1 cellular context compared by ENCODE assay signal in the genomic region with DNA sequence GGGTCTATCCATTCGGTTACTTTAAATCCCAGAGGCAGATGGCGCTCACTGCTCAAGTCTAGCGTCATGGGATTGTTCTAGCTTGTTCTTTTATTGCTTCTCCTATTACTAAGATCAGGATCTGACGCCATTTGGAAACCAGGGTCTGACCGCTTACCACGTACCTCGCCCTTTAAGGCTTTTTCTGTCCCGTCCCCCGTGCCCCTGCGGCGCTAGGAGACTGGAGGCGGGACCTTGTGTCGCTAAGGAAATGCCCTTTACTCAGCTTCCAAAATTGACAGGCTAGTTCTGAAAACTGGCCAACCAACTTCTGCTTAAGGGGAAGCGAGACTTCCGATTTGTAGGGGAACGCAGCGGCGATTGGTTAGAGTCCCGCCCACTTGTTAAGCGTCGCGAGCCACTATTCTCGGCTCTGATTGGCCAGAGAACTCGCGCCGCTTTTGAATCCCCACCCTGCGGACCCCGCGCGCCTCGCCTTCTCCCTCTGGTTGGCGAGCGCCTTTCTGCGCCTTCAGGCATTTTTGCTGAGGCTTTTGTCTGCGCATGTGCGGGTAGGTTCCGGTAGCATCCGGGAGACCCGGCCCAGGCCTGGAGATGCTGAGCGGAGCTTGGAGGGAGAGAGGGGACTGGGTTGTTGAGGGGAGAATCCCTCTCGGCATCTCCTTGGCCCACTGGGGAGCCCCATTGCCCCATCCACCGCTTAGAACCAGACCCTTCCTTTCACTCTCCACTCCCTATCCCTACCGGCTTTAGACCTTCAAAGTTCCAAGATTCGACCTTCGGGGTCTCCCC.
TF ChIP-seq lines count a peak whose summit lies in the region.

No MANE protein-coding gene starts in this region.

TF ChIP-seq in K562, 482 proteins besides CTCF, POLR2A, EP300 and RAD21 (continued from another document and continues in another):
- TF ChIP-seq, protein P1, sequence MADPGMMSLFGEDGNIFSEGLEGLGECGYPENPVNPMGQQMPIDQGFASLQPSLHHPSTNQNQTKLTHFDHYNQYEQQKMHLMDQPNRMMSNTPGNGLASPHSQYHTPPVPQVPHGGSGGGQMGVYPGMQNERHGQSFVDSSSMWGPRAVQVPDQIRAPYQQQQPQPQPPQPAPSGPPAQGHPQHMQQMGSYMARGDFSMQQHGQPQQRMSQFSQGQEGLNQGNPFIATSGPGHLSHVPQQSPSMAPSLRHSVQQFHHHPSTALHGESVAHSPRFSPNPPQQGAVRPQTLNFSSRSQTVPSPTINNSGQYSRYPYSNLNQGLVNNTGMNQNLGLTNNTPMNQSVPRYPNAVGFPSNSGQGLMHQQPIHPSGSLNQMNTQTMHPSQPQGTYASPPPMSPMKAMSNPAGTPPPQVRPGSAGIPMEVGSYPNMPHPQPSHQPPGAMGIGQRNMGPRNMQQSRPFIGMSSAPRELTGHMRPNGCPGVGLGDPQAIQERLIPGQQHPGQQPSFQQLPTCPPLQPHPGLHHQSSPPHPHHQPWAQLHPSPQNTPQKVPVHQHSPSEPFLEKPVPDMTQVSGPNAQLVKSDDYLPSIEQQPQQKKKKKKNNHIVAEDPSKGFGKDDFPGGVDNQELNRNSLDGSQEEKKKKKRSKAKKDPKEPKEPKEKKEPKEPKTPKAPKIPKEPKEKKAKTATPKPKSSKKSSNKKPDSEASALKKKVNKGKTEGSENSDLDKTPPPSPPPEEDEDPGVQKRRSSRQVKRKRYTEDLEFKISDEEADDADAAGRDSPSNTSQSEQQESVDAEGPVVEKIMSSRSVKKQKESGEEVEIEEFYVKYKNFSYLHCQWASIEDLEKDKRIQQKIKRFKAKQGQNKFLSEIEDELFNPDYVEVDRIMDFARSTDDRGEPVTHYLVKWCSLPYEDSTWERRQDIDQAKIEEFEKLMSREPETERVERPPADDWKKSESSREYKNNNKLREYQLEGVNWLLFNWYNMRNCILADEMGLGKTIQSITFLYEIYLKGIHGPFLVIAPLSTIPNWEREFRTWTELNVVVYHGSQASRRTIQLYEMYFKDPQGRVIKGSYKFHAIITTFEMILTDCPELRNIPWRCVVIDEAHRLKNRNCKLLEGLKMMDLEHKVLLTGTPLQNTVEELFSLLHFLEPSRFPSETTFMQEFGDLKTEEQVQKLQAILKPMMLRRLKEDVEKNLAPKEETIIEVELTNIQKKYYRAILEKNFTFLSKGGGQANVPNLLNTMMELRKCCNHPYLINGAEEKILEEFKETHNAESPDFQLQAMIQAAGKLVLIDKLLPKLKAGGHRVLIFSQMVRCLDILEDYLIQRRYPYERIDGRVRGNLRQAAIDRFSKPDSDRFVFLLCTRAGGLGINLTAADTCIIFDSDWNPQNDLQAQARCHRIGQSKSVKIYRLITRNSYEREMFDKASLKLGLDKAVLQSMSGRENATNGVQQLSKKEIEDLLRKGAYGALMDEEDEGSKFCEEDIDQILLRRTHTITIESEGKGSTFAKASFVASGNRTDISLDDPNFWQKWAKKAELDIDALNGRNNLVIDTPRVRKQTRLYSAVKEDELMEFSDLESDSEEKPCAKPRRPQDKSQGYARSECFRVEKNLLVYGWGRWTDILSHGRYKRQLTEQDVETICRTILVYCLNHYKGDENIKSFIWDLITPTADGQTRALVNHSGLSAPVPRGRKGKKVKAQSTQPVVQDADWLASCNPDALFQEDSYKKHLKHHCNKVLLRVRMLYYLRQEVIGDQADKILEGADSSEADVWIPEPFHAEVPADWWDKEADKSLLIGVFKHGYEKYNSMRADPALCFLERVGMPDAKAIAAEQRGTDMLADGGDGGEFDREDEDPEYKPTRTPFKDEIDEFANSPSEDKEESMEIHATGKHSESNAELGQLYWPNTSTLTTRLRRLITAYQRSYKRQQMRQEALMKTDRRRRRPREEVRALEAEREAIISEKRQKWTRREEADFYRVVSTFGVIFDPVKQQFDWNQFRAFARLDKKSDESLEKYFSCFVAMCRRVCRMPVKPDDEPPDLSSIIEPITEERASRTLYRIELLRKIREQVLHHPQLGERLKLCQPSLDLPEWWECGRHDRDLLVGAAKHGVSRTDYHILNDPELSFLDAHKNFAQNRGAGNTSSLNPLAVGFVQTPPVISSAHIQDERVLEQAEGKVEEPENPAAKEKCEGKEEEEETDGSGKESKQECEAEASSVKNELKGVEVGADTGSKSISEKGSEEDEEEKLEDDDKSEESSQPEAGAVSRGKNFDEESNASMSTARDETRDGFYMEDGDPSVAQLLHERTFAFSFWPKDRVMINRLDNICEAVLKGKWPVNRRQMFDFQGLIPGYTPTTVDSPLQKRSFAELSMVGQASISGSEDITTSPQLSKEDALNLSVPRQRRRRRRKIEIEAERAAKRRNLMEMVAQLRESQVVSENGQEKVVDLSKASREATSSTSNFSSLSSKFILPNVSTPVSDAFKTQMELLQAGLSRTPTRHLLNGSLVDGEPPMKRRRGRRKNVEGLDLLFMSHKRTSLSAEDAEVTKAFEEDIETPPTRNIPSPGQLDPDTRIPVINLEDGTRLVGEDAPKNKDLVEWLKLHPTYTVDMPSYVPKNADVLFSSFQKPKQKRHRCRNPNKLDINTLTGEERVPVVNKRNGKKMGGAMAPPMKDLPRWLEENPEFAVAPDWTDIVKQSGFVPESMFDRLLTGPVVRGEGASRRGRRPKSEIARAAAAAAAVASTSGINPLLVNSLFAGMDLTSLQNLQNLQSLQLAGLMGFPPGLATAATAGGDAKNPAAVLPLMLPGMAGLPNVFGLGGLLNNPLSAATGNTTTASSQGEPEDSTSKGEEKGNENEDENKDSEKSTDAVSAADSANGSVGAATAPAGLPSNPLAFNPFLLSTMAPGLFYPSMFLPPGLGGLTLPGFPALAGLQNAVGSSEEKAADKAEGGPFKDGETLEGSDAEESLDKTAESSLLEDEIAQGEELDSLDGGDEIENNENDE (IDR thresholded peaks at IDR 0.05; ENCODE audit: low read depth, low read length): no peak
- TF ChIP-seq U2AF2 (optimal IDR thresholded peaks at IDR 0.05; ENCODE audit: low read depth, low read length) (no peak), ZNF444 (CRISPR knock-in tag; IDR thresholded peaks at IDR 0.05) (no peak), TEAD1 (CRISPR knock-in tag; IDR thresholded peaks at IDR 0.05) (no peak), LCOR (CRISPR knock-in tag; IDR thresholded peaks at IDR 0.05) (peak; percentile 72; the same call in 1 of the 2 replicates), RBM39 (optimal IDR thresholded peaks at IDR 0.05; ENCODE audit: low read depth, low read length) (peak; percentile 19), E2F3 (CRISPR knock-in tag; IDR thresholded peaks at IDR 0.05) (peak; percentile 46; the same call in 1 of the 2 replicates), DNMT1 (IDR thresholded peaks at IDR 0.05) (no peak), CTBP1 (IDR thresholded peaks at IDR 0.05; ENCODE audit: borderline replicate concordance) (peak; percentile 57)
- TF ChIP-seq, protein P2, sequence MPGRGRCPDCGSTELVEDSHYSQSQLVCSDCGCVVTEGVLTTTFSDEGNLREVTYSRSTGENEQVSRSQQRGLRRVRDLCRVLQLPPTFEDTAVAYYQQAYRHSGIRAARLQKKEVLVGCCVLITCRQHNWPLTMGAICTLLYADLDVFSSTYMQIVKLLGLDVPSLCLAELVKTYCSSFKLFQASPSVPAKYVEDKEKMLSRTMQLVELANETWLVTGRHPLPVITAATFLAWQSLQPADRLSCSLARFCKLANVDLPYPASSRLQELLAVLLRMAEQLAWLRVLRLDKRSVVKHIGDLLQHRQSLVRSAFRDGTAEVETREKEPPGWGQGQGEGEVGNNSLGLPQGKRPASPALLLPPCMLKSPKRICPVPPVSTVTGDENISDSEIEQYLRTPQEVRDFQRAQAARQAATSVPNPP (IDR thresholded peaks at IDR 0.05; ENCODE audit: borderline replicate concordance, insufficient read depth, insufficient read length): no peak
- TF ChIP-seq, protein P3, sequence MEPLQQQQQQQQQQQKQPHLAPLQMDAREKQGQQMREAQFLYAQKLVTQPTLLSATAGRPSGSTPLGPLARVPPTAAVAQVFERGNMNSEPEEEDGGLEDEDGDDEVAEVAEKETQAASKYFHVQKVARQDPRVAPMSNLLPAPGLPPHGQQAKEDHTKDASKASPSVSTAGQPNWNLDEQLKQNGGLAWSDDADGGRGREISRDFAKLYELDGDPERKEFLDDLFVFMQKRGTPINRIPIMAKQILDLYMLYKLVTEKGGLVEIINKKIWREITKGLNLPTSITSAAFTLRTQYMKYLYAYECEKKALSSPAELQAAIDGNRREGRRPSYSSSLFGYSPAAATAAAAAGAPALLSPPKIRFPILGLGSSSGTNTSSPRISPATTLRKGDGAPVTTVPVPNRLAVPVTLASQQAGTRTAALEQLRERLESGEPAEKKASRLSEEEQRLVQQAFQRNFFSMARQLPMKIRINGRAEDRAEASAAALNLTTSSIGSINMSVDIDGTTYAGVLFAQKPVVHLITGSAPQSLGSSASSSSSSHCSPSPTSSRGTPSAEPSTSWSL (CRISPR knock-in tag; IDR thresholded peaks at IDR 0.05; ENCODE audit: borderline replicate concordance): no peak
- TF ChIP-seq, protein P4, sequence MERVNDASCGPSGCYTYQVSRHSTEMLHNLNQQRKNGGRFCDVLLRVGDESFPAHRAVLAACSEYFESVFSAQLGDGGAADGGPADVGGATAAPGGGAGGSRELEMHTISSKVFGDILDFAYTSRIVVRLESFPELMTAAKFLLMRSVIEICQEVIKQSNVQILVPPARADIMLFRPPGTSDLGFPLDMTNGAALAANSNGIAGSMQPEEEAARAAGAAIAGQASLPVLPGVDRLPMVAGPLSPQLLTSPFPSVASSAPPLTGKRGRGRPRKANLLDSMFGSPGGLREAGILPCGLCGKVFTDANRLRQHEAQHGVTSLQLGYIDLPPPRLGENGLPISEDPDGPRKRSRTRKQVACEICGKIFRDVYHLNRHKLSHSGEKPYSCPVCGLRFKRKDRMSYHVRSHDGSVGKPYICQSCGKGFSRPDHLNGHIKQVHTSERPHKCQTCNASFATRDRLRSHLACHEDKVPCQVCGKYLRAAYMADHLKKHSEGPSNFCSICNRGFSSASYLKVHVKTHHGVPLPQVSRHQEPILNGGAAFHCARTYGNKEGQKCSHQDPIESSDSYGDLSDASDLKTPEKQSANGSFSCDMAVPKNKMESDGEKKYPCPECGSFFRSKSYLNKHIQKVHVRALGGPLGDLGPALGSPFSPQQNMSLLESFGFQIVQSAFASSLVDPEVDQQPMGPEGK (CRISPR knock-in tag; IDR thresholded peaks at IDR 0.05; ENCODE audit: borderline replicate concordance): no peak
- TF ChIP-seq, protein P5, sequence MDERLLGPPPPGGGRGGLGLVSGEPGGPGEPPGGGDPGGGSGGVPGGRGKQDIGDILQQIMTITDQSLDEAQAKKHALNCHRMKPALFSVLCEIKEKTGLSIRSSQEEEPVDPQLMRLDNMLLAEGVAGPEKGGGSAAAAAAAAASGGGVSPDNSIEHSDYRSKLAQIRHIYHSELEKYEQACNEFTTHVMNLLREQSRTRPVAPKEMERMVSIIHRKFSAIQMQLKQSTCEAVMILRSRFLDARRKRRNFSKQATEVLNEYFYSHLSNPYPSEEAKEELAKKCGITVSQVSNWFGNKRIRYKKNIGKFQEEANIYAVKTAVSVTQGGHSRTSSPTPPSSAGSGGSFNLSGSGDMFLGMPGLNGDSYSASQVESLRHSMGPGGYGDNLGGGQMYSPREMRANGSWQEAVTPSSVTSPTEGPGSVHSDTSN (CRISPR knock-in tag; IDR thresholded peaks at IDR 0.05; ENCODE audit: low read depth): no peak
- TF ChIP-seq, protein P5 (tag; conservative IDR thresholded peaks at IDR 0.05; ENCODE audit: low read depth): peak; percentile 97
- TF ChIP-seq, protein P6, sequence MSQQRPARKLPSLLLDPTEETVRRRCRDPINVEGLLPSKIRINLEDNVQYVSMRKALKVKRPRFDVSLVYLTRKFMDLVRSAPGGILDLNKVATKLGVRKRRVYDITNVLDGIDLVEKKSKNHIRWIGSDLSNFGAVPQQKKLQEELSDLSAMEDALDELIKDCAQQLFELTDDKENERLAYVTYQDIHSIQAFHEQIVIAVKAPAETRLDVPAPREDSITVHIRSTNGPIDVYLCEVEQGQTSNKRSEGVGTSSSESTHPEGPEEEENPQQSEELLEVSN (IDR thresholded peaks at IDR 0.05; ENCODE audit: borderline replicate concordance in 1 of 2, extremely low read depth in 1 of 2, insufficient read depth in 1 of 2, insufficient read length in 1 of 2, low read depth in 1 of 2, low read length in 1 of 2, poor library complexity in 1 of 2, severe bottlenecking in 1 of 2): peak; percentile 86 to 94
- TF ChIP-seq, protein P7, sequence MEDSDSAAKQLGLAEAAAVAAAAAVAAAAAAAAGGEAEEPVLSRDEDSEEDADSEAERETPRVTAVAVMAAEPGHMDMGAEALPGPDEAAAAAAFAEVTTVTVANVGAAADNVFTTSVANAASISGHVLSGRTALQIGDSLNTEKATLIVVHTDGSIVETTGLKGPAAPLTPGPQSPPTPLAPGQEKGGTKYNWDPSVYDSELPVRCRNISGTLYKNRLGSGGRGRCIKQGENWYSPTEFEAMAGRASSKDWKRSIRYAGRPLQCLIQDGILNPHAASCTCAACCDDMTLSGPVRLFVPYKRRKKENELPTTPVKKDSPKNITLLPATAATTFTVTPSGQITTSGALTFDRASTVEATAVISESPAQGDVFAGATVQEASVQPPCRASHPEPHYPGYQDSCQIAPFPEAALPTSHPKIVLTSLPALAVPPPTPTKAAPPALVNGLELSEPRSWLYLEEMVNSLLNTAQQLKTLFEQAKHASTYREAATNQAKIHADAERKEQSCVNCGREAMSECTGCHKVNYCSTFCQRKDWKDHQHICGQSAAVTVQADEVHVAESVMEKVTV (CRISPR knock-in tag; IDR thresholded peaks at IDR 0.05): no peak
- TF ChIP-seq, protein P8, sequence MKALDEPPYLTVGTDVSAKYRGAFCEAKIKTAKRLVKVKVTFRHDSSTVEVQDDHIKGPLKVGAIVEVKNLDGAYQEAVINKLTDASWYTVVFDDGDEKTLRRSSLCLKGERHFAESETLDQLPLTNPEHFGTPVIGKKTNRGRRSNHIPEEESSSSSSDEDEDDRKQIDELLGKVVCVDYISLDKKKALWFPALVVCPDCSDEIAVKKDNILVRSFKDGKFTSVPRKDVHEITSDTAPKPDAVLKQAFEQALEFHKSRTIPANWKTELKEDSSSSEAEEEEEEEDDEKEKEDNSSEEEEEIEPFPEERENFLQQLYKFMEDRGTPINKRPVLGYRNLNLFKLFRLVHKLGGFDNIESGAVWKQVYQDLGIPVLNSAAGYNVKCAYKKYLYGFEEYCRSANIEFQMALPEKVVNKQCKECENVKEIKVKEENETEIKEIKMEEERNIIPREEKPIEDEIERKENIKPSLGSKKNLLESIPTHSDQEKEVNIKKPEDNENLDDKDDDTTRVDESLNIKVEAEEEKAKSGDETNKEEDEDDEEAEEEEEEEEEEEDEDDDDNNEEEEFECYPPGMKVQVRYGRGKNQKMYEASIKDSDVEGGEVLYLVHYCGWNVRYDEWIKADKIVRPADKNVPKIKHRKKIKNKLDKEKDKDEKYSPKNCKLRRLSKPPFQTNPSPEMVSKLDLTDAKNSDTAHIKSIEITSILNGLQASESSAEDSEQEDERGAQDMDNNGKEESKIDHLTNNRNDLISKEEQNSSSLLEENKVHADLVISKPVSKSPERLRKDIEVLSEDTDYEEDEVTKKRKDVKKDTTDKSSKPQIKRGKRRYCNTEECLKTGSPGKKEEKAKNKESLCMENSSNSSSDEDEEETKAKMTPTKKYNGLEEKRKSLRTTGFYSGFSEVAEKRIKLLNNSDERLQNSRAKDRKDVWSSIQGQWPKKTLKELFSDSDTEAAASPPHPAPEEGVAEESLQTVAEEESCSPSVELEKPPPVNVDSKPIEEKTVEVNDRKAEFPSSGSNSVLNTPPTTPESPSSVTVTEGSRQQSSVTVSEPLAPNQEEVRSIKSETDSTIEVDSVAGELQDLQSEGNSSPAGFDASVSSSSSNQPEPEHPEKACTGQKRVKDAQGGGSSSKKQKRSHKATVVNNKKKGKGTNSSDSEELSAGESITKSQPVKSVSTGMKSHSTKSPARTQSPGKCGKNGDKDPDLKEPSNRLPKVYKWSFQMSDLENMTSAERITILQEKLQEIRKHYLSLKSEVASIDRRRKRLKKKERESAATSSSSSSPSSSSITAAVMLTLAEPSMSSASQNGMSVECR (CRISPR knock-in tag; IDR thresholded peaks at IDR 0.05): no peak; the same call in 1 of the 2 replicates
